ENCODE assay signal across 8 cellular contexts in genomic region chr17:65531508-65532431, GRCh38. TPM values are rescaled to one million over a fixed set of nuclear protein-coding genes. Genes with fewer than 3 reads are reported as not detected.
DNase-seq lines count a peak whose midpoint lies in the region; ATAC-seq and TF ChIP-seq lines count a peak whose summit lies in the region.

No MANE protein-coding gene starts in this region.

- peaks cover 16 to 51% of the 10 kb centered on the region in 2 donors for H3K36me3 ChIP-seq in ascending aorta

- TF ChIP-seq CTCF in HFF-Myc (IDR thresholded peaks at IDR 0.05; ENCODE audit: low read depth, low read length, missing control alignments) (peak; percentile 31), ascending aorta (IDR thresholded peaks at IDR 0.05) (peak in 2 of 3 experiments; percentile 29 to 32)

- intact Hi-C loops in ascending aorta (cut with DNase I), result loop anchor here (5.0 kb wide), 1 partner anchor 44 kb away; no protein-coding TSS in a partner anchor

- H3K4me3 ChIP-seq in HFF-Myc (replicated peaks; ENCODE audit: low read depth, low read length) (no peak overlapping the region), ascending aorta (peak overlapping the region in 1 of 2 donors; percentile 16)

- ATAC-seq in GM21717 (IDR thresholded peaks at IDR 0.05; ENCODE audit: unreplicated experiment), result no peak

- H3K27ac ChIP-seq in ascending aorta, result peak overlapping the region; percentile 57 to 69
- H3K27ac ChIP-seq in substantia nigra (ENCODE audit: low read depth, low read length, poor library complexity, severe bottlenecking), result peak overlapping the region; percentile 21

- DNase-seq in HFF-Myc (ENCODE audit: extremely low read depth, low read depth) (peak; percentile 45), ascending aorta (ENCODE audit: low spot score in 2 of 2) (no peak), islet precursor cell (peak; percentile 96), substantia nigra (lab: John Stamatoyannopoulos, UW) (peak in 8 of 49 donors; percentile 17 to 44 (median 24)), NCI-H82 treated with DMSO at 0.1 percent for 48 hours (lab: John Stamatoyannopoulos, UW; ENCODE audit: unreplicated experiment) (no peak), SK-N-DZ (ENCODE audit: low spot score) (no peak), activated gamma-delta T cell (lab: John Stamatoyannopoulos, UW) (no peak)

- no peaks in the 10 kb centered on the region for H3K27me3 ChIP-seq in ascending aorta

- peaks cover 9 to 41% of the 10 kb centered on the region in 2 donors for H3K4me1 ChIP-seq in ascending aorta

- no peaks in the 10 kb centered on the region for H3K9me3 ChIP-seq in ascending aorta

RNA-seq across cellular contexts. Expression of gene AXIN2, which starts 29.7 kb away (rescaled TPM):
- total RNA-seq in ascending aorta, result 27.5 TPM
- polyA plus RNA-seq in SK-N-DZ (2014; cell fraction: cytosol; rRNA removed), result 8.4 and 10.5 TPM in 2 replicates
- polyA plus RNA-seq in SK-N-DZ (2014; cell fraction: nucleus; rRNA removed), result 13.5 and 15.1 TPM in 2 replicates

Comparison
In these comparisons a context has a peak if more than half of its experiments do, and no peak if none do; other contexts are left out.
1. DNase-seq: peak in HFF-Myc (single experiment) and islet precursor cell (single experiment); none in ascending aorta (0 of 2), NCI-H82 treated with DMSO at 0.1 percent for 48 hours (single experiment), SK-N-DZ (single experiment) and activated gamma-delta T cell (single experiment).